ENCODE assay signal across 15 cellular contexts in the genomic region with DNA sequence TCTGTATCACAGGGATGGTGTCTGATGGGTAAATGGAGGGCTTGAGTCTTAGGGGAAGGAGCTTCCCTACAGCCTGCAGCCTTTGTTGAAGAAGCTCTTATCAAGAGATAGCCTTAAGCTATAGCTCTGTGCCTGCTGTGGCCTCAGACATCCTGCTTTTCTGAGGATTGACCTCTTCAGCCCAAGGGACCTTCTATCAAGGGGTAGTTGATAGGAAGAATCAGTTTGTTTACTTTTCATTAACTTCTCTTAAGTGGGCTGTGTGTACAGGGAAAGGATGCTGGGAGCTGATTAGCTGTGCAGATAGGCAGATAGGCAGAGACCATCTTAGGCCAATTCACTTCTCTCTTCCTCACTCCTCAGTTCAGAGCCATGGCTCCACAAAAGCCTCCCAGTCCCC.
A peak's percentile ranks its signal among the peaks of the same experiment; 100 is the strongest.
DNase-seq lines count a peak whose midpoint lies in the region; TF ChIP-seq lines count a peak whose summit lies in the region.
"Had no signal": no experiment of that assay in that cellular context is flagged by ENCODE, and none has a peak within 500 bp of the region (broad histone marks: within the 10 kb centered on the region; RNA-seq: fewer than 3 reads in every experiment).

No MANE protein-coding gene starts in this region.

- peaks cover 5% of the 10 kb centered on the region for H3K9me3 Mint-ChIP-seq in glutamatergic neuron (ENCODE audit: unreplicated experiment)
- H3K9me3 Mint-ChIP-seq in neural crest cell: no peaks in the 10 kb centered on the region
- H3K9me3 Mint-ChIP-seq: H9 had no signal

- H3K4me1 Mint-ChIP-seq in glutamatergic neuron (ENCODE audit: low read depth, unreplicated experiment) (peaks cover 42% of the 10 kb centered on the region), neural crest cell (peaks cover 39% of the 10 kb centered on the region)
- H3K4me1 Mint-ChIP-seq: CD4-positive, CD25-positive, alpha-beta regulatory T cell; CD8-positive, alpha-beta memory T cell had no signal

- H3K4me3 Mint-ChIP-seq in glutamatergic neuron (ENCODE audit: unreplicated experiment) (peak overlapping the region; percentile 36), neural crest cell (no peak overlapping the region)
- H3K4me3 Mint-ChIP-seq: CD4-positive, CD25-positive, alpha-beta regulatory T cell; CD8-positive, alpha-beta memory T cell; H9 had no signal

- H3K27me3 Mint-ChIP-seq in glutamatergic neuron (ENCODE audit: unreplicated experiment) (peaks cover 6% of the 10 kb centered on the region), neural crest cell (ENCODE audit: low read depth) (peaks cover 53% of the 10 kb centered on the region)

- TF ChIP-seq CTCF in glutamatergic neuron (IDR thresholded peaks at IDR 0.05; ENCODE audit: partially characterized antibody, unreplicated experiment) (no peak), neural crest cell (conservative IDR thresholded peaks at IDR 0.05) (no peak)

- H3K36me3 Mint-ChIP-seq in glutamatergic neuron (ENCODE audit: unreplicated experiment) (no peaks in the 10 kb centered on the region), neural crest cell (ENCODE audit: low read depth) (no peaks in the 10 kb centered on the region)
- H3K36me3 Mint-ChIP-seq: CD4-positive, CD25-positive, alpha-beta regulatory T cell; CD8-positive, alpha-beta memory T cell had no signal

- H3K27ac Mint-ChIP-seq in glutamatergic neuron (ENCODE audit: unreplicated experiment) (no peak overlapping the region), neural crest cell (ENCODE audit: unreplicated experiment) (peak overlapping the region; percentile 79)
- H3K27ac Mint-ChIP-seq: CD4-positive, CD25-positive, alpha-beta regulatory T cell; CD8-positive, alpha-beta memory T cell; H9 had no signal

- DNase-seq in NCI-H69 (lab: John Stamatoyannopoulos, UW): peak; percentile 62
- no peak for DNase-seq in glutamatergic neuron
- DNase-seq in neural crest cell (ENCODE audit: low read depth, low spot score): no peak
- DNase-seq in activated naive CD4-positive, alpha-beta T cell (lab: John Stamatoyannopoulos, UW): no peak
- DNase-seq in dedifferentiated amniotic fluid mesenchymal stem cell (ENCODE audit: extremely low spot score): no peak
- DNase-seq in SKM-1 (lab: John Stamatoyannopoulos, UW; ENCODE audit: unreplicated experiment): no peak
- DNase-seq: BE2C; C1 segment of cervical spinal cord; CD4-positive, CD25-positive, alpha-beta regulatory T cell; CD8-positive, alpha-beta memory T cell; COR-L47; DMS 273 treated with DMSO at 0.1 percent for 48 hours; DND-41; EL; H9 had no signal
